In the genomic region with DNA sequence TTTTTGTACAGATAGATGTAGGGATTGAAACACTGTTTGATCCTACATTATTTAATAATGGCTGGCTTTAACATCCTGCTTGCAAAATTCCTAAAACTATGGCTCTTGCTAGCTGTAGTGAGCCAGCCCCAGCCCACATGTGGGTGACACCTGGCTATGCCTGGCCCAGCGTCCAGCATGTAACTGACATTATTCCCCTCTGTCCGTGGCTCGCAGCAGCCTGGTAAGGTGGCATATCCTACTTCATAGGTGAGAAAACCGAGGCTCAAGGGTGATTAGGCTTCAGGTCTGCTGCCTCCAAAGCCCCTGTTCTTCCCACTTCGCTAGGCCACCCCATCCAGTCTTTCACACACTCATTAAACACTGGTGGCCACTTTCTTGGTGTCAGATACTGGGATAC, we compare ENCODE assay signal across 20 cellular contexts.
"Had no signal": no experiment of that assay in that cellular context is flagged by ENCODE, and none has a peak within 500 bp of the region (broad histone marks: within the 10 kb centered on the region; RNA-seq: fewer than 3 reads in every experiment).

No MANE protein-coding gene starts in this region.

- H3K27ac Mint-ChIP-seq: activated naive CD4-positive, alpha-beta T cell treated with anti-CD3 and anti-CD28 coated beads, Interleukin-2, amount 10 ng/mL, durations not matched to agents 7 days and 5 days; activated naive CD8-positive, alpha-beta T cell treated with anti-CD3 and anti-CD28 coated beads, Interleukin-2, amount 50 U/mL, for 24 hours; natural killer cell treated with Interleukin-12 subunit alpha and Interleukin-12 subunit beta and Interleukin-15 and Interleukin-18, amount 100 ng/mL, for 72 hours; stimulated activated naive B cell treated with anti-CD40 and anti-IgM and Interleukin-4, amounts not matched to agents 10 μg/mL and 1 μg/mL and 100 μg/mL, for 72 hours; T-cell had no signal

- H3K4me3 Mint-ChIP-seq: activated naive CD4-positive, alpha-beta T cell treated with anti-CD3 and anti-CD28 coated beads, Interleukin-2, amount 10 ng/mL, durations not matched to agents 7 days and 5 days; activated naive CD8-positive, alpha-beta T cell treated with anti-CD3 and anti-CD28 coated beads, Interleukin-2, amount 50 U/mL, for 24 hours; natural killer cell treated with Interleukin-12 subunit alpha and Interleukin-12 subunit beta and Interleukin-15 and Interleukin-18, amount 100 ng/mL, for 72 hours; stimulated activated naive B cell treated with anti-CD40 and anti-IgM and Interleukin-4, amounts not matched to agents 10 μg/mL and 1 μg/mL and 100 μg/mL, for 72 hours; T-cell had no signal

- H3K27me3 Mint-ChIP-seq: activated naive CD4-positive, alpha-beta T cell treated with anti-CD3 and anti-CD28 coated beads, Interleukin-2, amount 10 ng/mL, durations not matched to agents 7 days and 5 days; activated naive CD8-positive, alpha-beta T cell treated with anti-CD3 and anti-CD28 coated beads, Interleukin-2, amount 50 U/mL, for 24 hours; natural killer cell treated with Interleukin-12 subunit alpha and Interleukin-12 subunit beta and Interleukin-15 and Interleukin-18, amount 100 ng/mL, for 72 hours; stimulated activated naive B cell treated with anti-CD40 and anti-IgM and Interleukin-4, amounts not matched to agents 10 μg/mL and 1 μg/mL and 100 μg/mL, for 72 hours; T-cell had no signal

- H3K79me2 ChIP-seq: parathyroid adenoma had no signal

- H3K9me3 Mint-ChIP-seq: activated naive CD4-positive, alpha-beta T cell treated with anti-CD3 and anti-CD28 coated beads, Interleukin-2, amount 10 ng/mL, durations not matched to agents 7 days and 5 days; activated naive CD8-positive, alpha-beta T cell treated with anti-CD3 and anti-CD28 coated beads, Interleukin-2, amount 50 U/mL, for 24 hours; natural killer cell treated with Interleukin-12 subunit alpha and Interleukin-12 subunit beta and Interleukin-15 and Interleukin-18, amount 100 ng/mL, for 72 hours; stimulated activated naive B cell treated with anti-CD40 and anti-IgM and Interleukin-4, amounts not matched to agents 10 μg/mL and 1 μg/mL and 100 μg/mL, for 72 hours; T-cell had no signal

- H3K36me3 Mint-ChIP-seq: natural killer cell treated with Interleukin-12 subunit alpha and Interleukin-12 subunit beta and Interleukin-15 and Interleukin-18, amount 100 ng/mL, for 72 hours; T-cell had no signal

- DNase-seq: activated CD4-positive, alpha-beta T cell treated with anti-CD3 and anti-CD28 coated beads, Interleukin-2, amount 50 U/mL, for 48 hours; activated naive CD4-positive, alpha-beta T cell treated with anti-CD3 and anti-CD28 coated beads, Interleukin-2, amount 10 ng/mL, durations not matched to agents 7 days and 5 days; activated naive CD8-positive, alpha-beta T cell treated with anti-CD3 and anti-CD28 coated beads, Interleukin-2, amount 50 U/mL, for 24 hours; activated T-cell treated with anti-CD3 and anti-CD28 coated beads, Interleukin-2, amount 50 U/mL, for 1 hour; anterior cingulate cortex; brain microvascular endothelial cell; central memory CD4-positive, alpha-beta T cell; effector memory CD4-positive, alpha-beta T cell; hippocampal formation; islet precursor cell; lower lobe of right lung; stimulated activated CD4-positive, alpha-beta T cell treated with anti-CD3 and anti-CD28 coated beads, Interleukin-4, amount 100 ng/mL, for 4 hours; stimulated activated naive B cell treated with anti-CD40 and anti-IgM and Interleukin-4, amounts not matched to agents 10 μg/mL and 1 μg/mL and 100 μg/mL, for 72 hours; T-cell had no signal

- H2AFZ ChIP-seq: parathyroid adenoma had no signal

- H3K4me3 ChIP-seq: lower lobe of right lung had no signal

- H3K9ac ChIP-seq: parathyroid adenoma had no signal

- H3K9me3 ChIP-seq: lower lobe of right lung, neutrophil had no signal

- H3K36me3 ChIP-seq: brain microvascular endothelial cell, lower lobe of right lung, neutrophil had no signal

- ATAC-seq: activated naive CD8-positive, alpha-beta T cell treated with anti-CD3 and anti-CD28 coated beads, Interleukin-2, amount 50 U/mL, for 24 hours; lower lobe of right lung; natural killer cell treated with Interleukin-12 subunit alpha and Interleukin-12 subunit beta and Interleukin-15 and Interleukin-18, amount 100 ng/mL, for 72 hours; sciatic nerve; SK-N-SH treated with all-trans-retinoic acid at 6 μM for 48 hours; stimulated activated naive B cell treated with anti-CD40 and anti-IgM and Interleukin-4, amounts not matched to agents 10 μg/mL and 1 μg/mL and 100 μg/mL, for 72 hours; T-cell had no signal

- FAIRE-seq: urothelium cell line had no signal

- H3K27me3 ChIP-seq: brain microvascular endothelial cell, neutrophil had no signal

- H3K27ac ChIP-seq: brain microvascular endothelial cell, lower lobe of right lung, parathyroid adenoma had no signal
